8 cellular contexts compared by ENCODE assay signal in the genomic region with DNA sequence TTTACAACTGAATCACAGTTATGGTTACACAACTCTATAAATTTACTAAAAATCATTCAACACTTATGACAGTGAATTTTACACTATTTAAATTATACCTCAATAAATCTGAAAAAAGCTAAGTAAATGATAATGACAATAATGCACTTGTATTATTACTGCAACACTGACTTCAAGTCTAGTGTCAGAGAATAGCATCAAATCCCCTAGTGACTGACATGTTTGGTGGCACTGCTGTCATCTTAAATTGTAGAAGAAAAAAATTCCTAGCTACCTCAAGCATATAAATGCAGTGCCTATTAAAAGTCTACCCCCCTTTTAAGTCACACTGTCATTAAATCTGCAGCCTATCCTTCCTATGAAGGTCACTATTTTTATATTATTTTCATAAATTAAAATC.
"Had no signal": no experiment of that assay in that cellular context is flagged by ENCODE, and none has a peak within 500 bp of the region (broad histone marks: within the 10 kb centered on the region; RNA-seq: fewer than 3 reads in every experiment).

No MANE protein-coding gene starts in this region.

- ATAC-seq: GM12878 had no signal

- DNase-seq: GDM1, GF-D8 had no signal

- FAIRE-seq: G401.6, GM12878, GM12891, GM12892, GM18507, GM19239 had no signal

- H3K4me3 ChIP-seq: GM12878 had no signal
